ENCODE assay signal across 11 cellular contexts in the genomic region with DNA sequence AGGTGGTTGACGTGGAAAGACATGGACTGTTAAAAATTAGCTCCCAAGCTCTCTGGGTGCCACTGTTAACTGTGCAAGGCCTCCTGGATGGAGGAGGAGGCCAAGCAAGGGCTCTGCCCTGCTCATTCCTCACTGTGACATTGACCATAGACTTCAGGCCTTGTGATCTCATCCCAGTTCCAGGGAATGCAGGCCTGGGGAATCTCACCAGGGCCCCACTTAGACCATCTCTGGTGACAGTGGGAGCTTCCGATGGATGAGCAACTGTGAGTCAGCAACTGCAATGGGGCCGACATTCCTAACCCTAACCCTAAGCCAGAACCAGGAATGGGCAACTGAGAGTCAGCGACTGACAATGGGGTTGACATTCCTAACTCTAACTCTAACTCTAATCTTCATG. TPM values are rescaled to one million over a fixed set of nuclear protein-coding genes. Genes with fewer than 3 reads are reported as not detected.
A peak's percentile ranks its signal among the peaks of the same experiment; 100 is the strongest.
DNase-seq lines count a peak whose midpoint lies in the region; ATAC-seq, FAIRE-seq and TF ChIP-seq lines count a peak whose summit lies in the region.
"Had no signal": no experiment of that assay in that cellular context is flagged by ENCODE, and none has a peak within 500 bp of the region (broad histone marks: within the 10 kb centered on the region; RNA-seq: fewer than 3 reads in every experiment).

No MANE protein-coding gene starts in this region.

- no peak for DNase-seq in CD4-positive, alpha-beta memory T cell
- DNase-seq in HT1080 (ENCODE audit: low read depth): peak; percentile 40
- peak; percentile 79 for DNase-seq in amniotic epithelial cell (ENCODE audit: low read depth)
- DNase-seq in HepG2 (ENCODE audit: low spot score): peak; percentile 35
- no peak for DNase-seq in germinal center (ENCODE audit: low spot score)
- DNase-seq in epidermal melanocyte (ENCODE audit: insufficient read length, low spot score): no peak
- no peak for DNase-seq in NAMALWA (ENCODE audit: low spot score)
- DNase-seq: NCI-H345, small intestine had no signal

- TF ChIP-seq RAD21 in HepG2 (CRISPR knock-in tag; IDR thresholded peaks at IDR 0.05): no peak

- H3K27me3 Mint-ChIP-seq in CD4-positive, alpha-beta memory T cell: no peaks in the 10 kb centered on the region

- WGBS in HepG2 (ENCODE audit: low lambda C conversion rate): 88% methylated on average over 2 of the region's 4 CpGs

- H2AFZ ChIP-seq in HepG2 (ENCODE audit: low read length): no peak overlapping the region
- H2AFZ ChIP-seq: GM23338 had no signal

- no peak overlapping the region for H3K9ac ChIP-seq in HepG2 (ENCODE audit: insufficient read depth, low read depth, low read length)

- H4K20me1 ChIP-seq in HepG2 (ENCODE audit: insufficient read depth, low read length): no peaks in the 10 kb centered on the region

- H3K4me1 Mint-ChIP-seq in CD4-positive, alpha-beta memory T cell: peaks cover 0 to 41% (median 25%) of the 10 kb centered on the region in 4 donors

- H3K36me3 Mint-ChIP-seq in CD4-positive, alpha-beta memory T cell: peaks cover 1 to 4% of the 10 kb centered on the region in 2 donors

- TF ChIP-seq POLR2A in HepG2 (IDR thresholded peaks at IDR 0.05; ENCODE audit: insufficient read depth in 1 of 2, low read depth in 2 of 2, low read length in 2 of 2): no peak

- H3K27me3 ChIP-seq in CD4-positive, alpha-beta memory T cell (ENCODE audit: insufficient read depth, low read length): no peaks in the 10 kb centered on the region
- H3K27me3 ChIP-seq in HepG2 (ENCODE audit: control insufficient read depth in 1 of 2, insufficient read depth in 2 of 2, low read length in 2 of 2): no peaks in the 10 kb centered on the region

- no peaks in the 10 kb centered on the region for H3K36me3 ChIP-seq in CD4-positive, alpha-beta memory T cell (ENCODE audit: insufficient read depth, low read length)
- no peaks in the 10 kb centered on the region for H3K36me3 ChIP-seq in HepG2 (replicated peaks in 1 of 2; ENCODE audit: control insufficient read depth in 1 of 2, insufficient read depth in 2 of 2, low read length in 2 of 2)

- peak overlapping the region; percentile 58 for H3K4me2 ChIP-seq in HepG2 (ENCODE audit: low read depth, low read length)
- H3K4me2 ChIP-seq: GM23338 had no signal

- H3K27ac Mint-ChIP-seq in CD4-positive, alpha-beta memory T cell: peak overlapping the region in 5 of 7 donors; percentile 50 to 99 (median 94)
- H3K27ac Mint-ChIP-seq: GM23338 had no signal

- peaks cover 74% of the 10 kb centered on the region for H3K4me1 ChIP-seq in CD4-positive, alpha-beta memory T cell (ENCODE audit: insufficient read depth, low read length)
- peaks cover 92% of the 10 kb centered on the region for H3K4me1 ChIP-seq in HepG2 (ENCODE audit: insufficient read depth, low read length)

- in situ Hi-C loops in HepG2 (cut with HindIII; ENCODE audit: extremely low pct_ligation_motif_present, low pct_unique_long_range_greater_than_20kb): no loop called here

- peak overlapping the region; percentile 28 for H3K27ac ChIP-seq in CD4-positive, alpha-beta memory T cell (ENCODE audit: low read depth, low read length)
- H3K27ac ChIP-seq in HepG2 (ENCODE audit: extremely low read length, insufficient read depth, low read length): peak overlapping the region; percentile 81

- peaks cover 0 to 4% (median 1%) of the 10 kb centered on the region in 8 donors for H3K9me3 Mint-ChIP-seq in CD4-positive, alpha-beta memory T cell
- H3K9me3 Mint-ChIP-seq: GM23338 had no signal

- CTCF ChIA-PET in CD4-positive, alpha-beta memory T cell (lab: Charles Lee; ENCODE audit: partially characterized antibody): interaction anchor here (2.5 kb wide), 1 partner anchor 67 kb away, joined by 11 read pairs; no protein-coding TSS in a partner anchor
- CTCF ChIA-PET in HepG2 (lab: Yijun Ruan, JAX; ENCODE audit: low intra/inter-chr PET ratio, low total read pairs): no interaction called here

- POLR2A ChIA-PET in CD4-positive, alpha-beta memory T cell (lab: Charles Lee; ENCODE audit: partially characterized antibody): interaction anchor here (1.0 to 5.4 kb wide), 4 partner anchors 8 to 172 kb away, joined by 3 to 33 read pairs (median 7); no protein-coding TSS in a partner anchor
- POLR2A ChIA-PET in HepG2 (lab: Yijun Ruan, JAX): no interaction called here

- peak overlapping the region in 1 of 2 donors; percentile 14 for H3K4me3 ChIP-seq in CD4-positive, alpha-beta memory T cell (ENCODE audit: low read length in 2 of 2)
- H3K4me3 ChIP-seq in HepG2 (replicated peaks in 1 of 3; ENCODE audit: insufficient read depth in 1 of 3, low read depth in 2 of 3, low read length in 3 of 3): no peak overlapping the region
- H3K4me3 ChIP-seq: GM23338 had no signal

- intact Hi-C loops in CD4-positive, alpha-beta memory T cell (cut with micrococcal nuclease): no loop called here
- intact Hi-C loops in HepG2 (cut with micrococcal nuclease; ENCODE audit: unreplicated experiment): loop anchor here (5.0 kb wide), 1 partner anchor 44 kb away; no protein-coding TSS in a partner anchor

- no TSS peak for BruUV-seq in HepG2 (replicated peaks; lab: Mats Ljungman, UMichigan)

- TF ChIP-seq EP300 in HepG2 (IDR thresholded peaks at IDR 0.05; ENCODE audit: low read depth in 2 of 2, low read length in 2 of 2): no peak
- TF ChIP-seq EP300 in HepG2 (CRISPR knock-in tag; IDR thresholded peaks at IDR 0.05; ENCODE audit: borderline replicate concordance): no peak

- no peaks in the 10 kb centered on the region for H3K9me3 ChIP-seq in CD4-positive, alpha-beta memory T cell (ENCODE audit: control insufficient read depth in 1 of 2, low read length in 2 of 2)
- H3K9me3 ChIP-seq in HepG2 (ENCODE audit: low read length): no peaks in the 10 kb centered on the region

- no peaks in the 10 kb centered on the region for H3K79me2 ChIP-seq in HepG2 (ENCODE audit: insufficient read depth, low read length)

- H3K4me3 Mint-ChIP-seq in CD4-positive, alpha-beta memory T cell: peak overlapping the region in 5 of 8 donors; percentile 75 to 88 (median 76)
- H3K4me3 Mint-ChIP-seq: GM23338 had no signal

- no peak for TF ChIP-seq CTCF in HepG2 (CRISPR knock-in tag; IDR thresholded peaks at IDR 0.05)

- no peak for FAIRE-seq in HepG2 (lab: Jason Lieb, UNC)
- FAIRE-seq: small intestine had no signal

- ATAC-seq in HepG2: peak; percentile 4
- no peak for ATAC-seq in HG02678 (IDR thresholded peaks at IDR 0.05; ENCODE audit: unreplicated experiment)

TF ChIP-seq in HepG2, 621 proteins besides CTCF, POLR2A, EP300 and RAD21 (continues in another document):
- TF ChIP-seq FLYWCH1 (CRISPR knock-in tag; IDR thresholded peaks at IDR 0.05): no peak
- no peak for TF ChIP-seq GLI4 (CRISPR knock-in tag; IDR thresholded peaks at IDR 0.05; ENCODE audit: borderline replicate concordance)
- TF ChIP-seq ZNF616 (CRISPR knock-in tag; IDR thresholded peaks at IDR 0.05; ENCODE audit: low read depth): no peak
- TF ChIP-seq, protein P1, sequence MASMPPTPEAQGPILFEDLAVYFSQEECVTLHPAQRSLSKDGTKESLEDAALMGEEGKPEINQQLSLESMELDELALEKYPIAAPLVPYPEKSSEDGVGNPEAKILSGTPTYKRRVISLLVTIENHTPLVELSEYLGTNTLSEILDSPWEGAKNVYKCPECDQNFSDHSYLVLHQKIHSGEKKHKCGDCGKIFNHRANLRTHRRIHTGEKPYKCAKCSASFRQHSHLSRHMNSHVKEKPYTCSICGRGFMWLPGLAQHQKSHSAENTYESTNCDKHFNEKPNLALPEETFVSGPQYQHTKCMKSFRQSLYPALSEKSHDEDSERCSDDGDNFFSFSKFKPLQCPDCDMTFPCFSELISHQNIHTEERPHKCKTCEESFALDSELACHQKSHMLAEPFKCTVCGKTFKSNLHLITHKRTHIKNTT (CRISPR knock-in tag; IDR thresholded peaks at IDR 0.05): no peak
- peak; percentile 52 for TF ChIP-seq FOSL2 (CRISPR knock-in tag; IDR thresholded peaks at IDR 0.05)

RNA-seq across cellular contexts. Expression of a gene that starts 50.4 kb away (rescaled TPM):
- not detected for total RNA-seq in CD4-positive, alpha-beta memory T cell
- polyA plus RNA-seq in CD4-positive, alpha-beta memory T cell: not detected
- total RNA-seq in HT1080 (2014; rRNA removed; shearing (Covaris generic)): not detected in 2 replicates
- polyA plus RNA-seq in HT1080 (2015; cell fraction: cytosol; rRNA removed): not detected in 2 replicates
- polyA plus RNA-seq in HT1080 (2015; cell fraction: nucleus; rRNA removed): not detected in 2 replicates
- total RNA-seq in HepG2 (2016; rRNA removed; fragmentation: Illumina TruSeq; extraction: Trizol): not detected in 2 replicates
- total RNA-seq in HepG2 (2016; cell fraction: cytosol; rRNA removed; fragmentation: Illumina TruSeq; extraction: Trizol; ENCODE audit: low read depth): not detected in 2 replicates
- total RNA-seq in HepG2 (2016; cell fraction: insoluble cytoplasmic fraction; rRNA removed; fragmentation: Illumina TruSeq; extraction: Trizol): not detected in 2 replicates
- total RNA-seq in HepG2 (2016; cell fraction: membrane; rRNA removed; fragmentation: Illumina TruSeq; extraction: Trizol): not detected in 2 replicates
- not detected in 2 replicates for total RNA-seq in HepG2 (2016; cell fraction: nucleus; rRNA removed; fragmentation: Illumina TruSeq; extraction: Trizol)
- polyA plus RNA-seq in HepG2 (2011; rRNA removed): 0.84 and 1.3 TPM in 2 replicates
- not detected in 2 replicates for polyA plus RNA-seq in HepG2 (2011; cell fraction: cytosol; rRNA removed)
- polyA plus RNA-seq in HepG2 (2011; cell fraction: nucleus; rRNA removed): not detected in 2 replicates
- 4.1 and 8.1 TPM in 2 replicates for polyA plus RNA-seq in HepG2 (2012)
- polyA plus RNA-seq in HepG2 (2016; cell fraction: cytosol; fragmentation: Illumina TruSeq; extraction: Trizol; ENCODE audit: low read depth): not detected in 2 replicates
- polyA plus RNA-seq in HepG2 (2016; cell fraction: insoluble cytoplasmic fraction; fragmentation: Illumina TruSeq; extraction: Trizol; ENCODE audit: low read depth): not detected in 2 replicates
- not detected in 2 replicates for polyA plus RNA-seq in HepG2 (2016; cell fraction: membrane; fragmentation: Illumina TruSeq; extraction: Trizol; ENCODE audit: low read depth)
- polyA plus RNA-seq in HepG2 (2016; cell fraction: nucleus; fragmentation: Illumina TruSeq; extraction: Trizol; ENCODE audit: insufficient read depth, low read depth): not detected in 2 replicates
- polyA minus RNA-seq in HepG2 (2011; rRNA and poly(A)+ RNA removed; ENCODE audit: low replicate concordance): not detected in 2 replicates
- polyA minus RNA-seq in HepG2 (2011; cell fraction: cytosol; rRNA and poly(A)+ RNA removed): not detected in 2 replicates
- not detected in 2 replicates for polyA minus RNA-seq in HepG2 (2011; cell fraction: nucleus; rRNA and poly(A)+ RNA removed)
- total RNA-seq: GM23338 had no signal
- polyA plus RNA-seq: GM23338 had no signal

Comparison
In these comparisons a context has a peak if more than half of its experiments do, and no peak if none do; other contexts are left out.
1. DNase-seq: peak in HT1080 (single experiment), amniotic epithelial cell (single experiment) and HepG2 (single experiment); none in CD4-positive, alpha-beta memory T cell (0 of 5), germinal center (single experiment), epidermal melanocyte (single experiment) and NAMALWA (single experiment).